Comparison of ENCODE assay signal across 29 cellular contexts in the genomic region with DNA sequence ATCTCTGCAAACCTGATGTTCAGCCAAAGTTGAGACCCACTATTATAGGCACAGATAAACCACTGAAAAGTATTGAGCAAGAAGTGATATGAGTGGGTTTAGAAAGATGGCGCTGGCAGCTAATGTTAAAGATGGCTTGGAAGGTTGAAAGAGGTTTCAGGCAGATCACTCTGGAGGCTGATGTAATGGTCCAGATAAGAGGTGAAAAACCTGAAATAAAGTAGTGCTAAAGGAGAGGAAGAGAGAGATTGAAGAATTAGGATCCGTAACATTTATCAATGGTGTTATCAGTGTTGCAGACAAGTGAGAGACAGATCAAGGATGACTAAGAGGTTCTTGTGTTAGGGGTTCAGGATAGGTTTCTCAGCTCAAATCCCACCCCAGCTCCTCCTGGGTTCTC.
"Had no signal": no experiment of that assay in that cellular context is flagged by ENCODE, and none has a peak within 500 bp of the region (broad histone marks: within the 10 kb centered on the region; RNA-seq: fewer than 3 reads in every experiment).

No MANE protein-coding gene starts in this region.

- H3K27me3 ChIP-seq: ascending aorta, MG63, SJSA1 had no signal

- H3K4me3 Mint-ChIP-seq: activated CD4-positive, alpha-beta T cell treated with anti-CD3 and anti-CD28 coated beads, Interleukin-2, amount 10 ng/mL, durations not matched to agents 24 days and 14 days; activated CD8-positive, alpha-beta T cell treated with anti-CD3 and anti-CD28 coated beads for 36 hours; activated naive CD8-positive, alpha-beta T cell treated with anti-CD3 and anti-CD28 coated beads for 36 hours; activated T-cell treated with anti-CD3 and anti-CD28 coated beads, Interleukin-2, amount 50 U/mL, for 72 hours; activated T-helper 17 cell treated with anti-CD3 and anti-CD28 coated beads, Interleukin-2, amount 50 U/mL, for 72 hours; T-helper 1 cell treated with Interleukin-12 subunit alpha and Interleukin-12 subunit beta and Interleukin-4 antibody, amounts not matched to agents 30 μg/mL and 1 μg/mL, for 36 hours; T-helper 2 cell treated with Interferon-gamma antibody and Interleukin-4, amounts not matched to agents 5 μg/mL and 100 μg/mL, for 36 hours had no signal

- H3K9me3 Mint-ChIP-seq: activated CD4-positive, alpha-beta T cell treated with anti-CD3 and anti-CD28 coated beads, Interleukin-2, amount 10 ng/mL, durations not matched to agents 24 days and 14 days; activated CD8-positive, alpha-beta T cell treated with anti-CD3 and anti-CD28 coated beads for 36 hours; activated naive CD8-positive, alpha-beta T cell treated with anti-CD3 and anti-CD28 coated beads for 36 hours; activated T-cell treated with anti-CD3 and anti-CD28 coated beads, Interleukin-2, amount 50 U/mL, for 72 hours; activated T-helper 17 cell treated with anti-CD3 and anti-CD28 coated beads, Interleukin-2, amount 50 U/mL, for 72 hours; T-helper 1 cell treated with Interleukin-12 subunit alpha and Interleukin-12 subunit beta and Interleukin-4 antibody, amounts not matched to agents 30 μg/mL and 1 μg/mL, for 36 hours; T-helper 2 cell treated with Interferon-gamma antibody and Interleukin-4, amounts not matched to agents 5 μg/mL and 100 μg/mL, for 36 hours had no signal

- FAIRE-seq: TTC549 had no signal

- H3K36me3 ChIP-seq: MG63 had no signal

- H3K27ac Mint-ChIP-seq: activated CD4-positive, alpha-beta T cell treated with anti-CD3 and anti-CD28 coated beads, Interleukin-2, amount 10 ng/mL, durations not matched to agents 24 days and 14 days; activated CD8-positive, alpha-beta T cell treated with anti-CD3 and anti-CD28 coated beads for 36 hours; activated naive CD8-positive, alpha-beta T cell treated with anti-CD3 and anti-CD28 coated beads for 36 hours; activated T-cell treated with anti-CD3 and anti-CD28 coated beads, Interleukin-2, amount 50 U/mL, for 72 hours; activated T-helper 17 cell treated with anti-CD3 and anti-CD28 coated beads, Interleukin-2, amount 50 U/mL, for 72 hours; T-helper 1 cell treated with Interleukin-12 subunit alpha and Interleukin-12 subunit beta and Interleukin-4 antibody, amounts not matched to agents 30 μg/mL and 1 μg/mL, for 36 hours; T-helper 2 cell treated with Interferon-gamma antibody and Interleukin-4, amounts not matched to agents 5 μg/mL and 100 μg/mL, for 36 hours had no signal

- DNase-seq: activated CD4-positive, alpha-beta T cell treated with anti-CD3 and anti-CD28 coated beads, Interleukin-2, amount 10 ng/mL, durations not matched to agents 24 days and 14 days; activated CD4-positive, alpha-beta T cell treated with anti-CD3 and anti-CD28 coated beads, Interleukin-2, amount 50 U/mL, for 4 hours; activated CD8-positive, alpha-beta T cell treated with anti-CD3 and anti-CD28 coated beads for 36 hours; activated effector memory CD4-positive, alpha-beta T cell treated with anti-CD3 and anti-CD28 coated beads, Interleukin-2, amount 50 U/mL, for 16 hours; activated naive CD4-positive, alpha-beta T cell; activated naive CD4-positive, alpha-beta T cell treated with anti-CD3 and anti-CD28 coated beads, Interleukin-2, amount 50 U/mL, for 16 hours; activated naive CD8-positive, alpha-beta T cell treated with anti-CD3 and anti-CD28 coated beads for 36 hours; activated T-cell treated with anti-CD3 and anti-CD28 coated beads, Interleukin-2, amount 50 U/mL, for 1 hour; activated T-cell treated with anti-CD3 and anti-CD28 coated beads, Interleukin-2, amount 50 U/mL, for 72 hours; amniotic stem cell; Kasumi-1; KG1; MG63; NCI-H1048; NCI-H1105 treated with DMSO at 0.1 percent for 48 hours; NCI-H1436; NCI-H1694; NCI-H1930; NCI-H2081 treated with DMSO at 0.1 percent for 48 hours; NCI-H226; NCI-H524 treated with DMSO at 0.1 percent for 48 hours; SHP77; SK-N-SH had no signal

- H3K9me3 ChIP-seq: ascending aorta, MG63, SJSA1, SK-N-SH had no signal

- H3K27ac ChIP-seq: ascending aorta, SJSA1 had no signal

- H3K27me3 Mint-ChIP-seq: activated CD8-positive, alpha-beta T cell treated with anti-CD3 and anti-CD28 coated beads for 36 hours; activated naive CD8-positive, alpha-beta T cell treated with anti-CD3 and anti-CD28 coated beads for 36 hours; activated T-helper 17 cell treated with anti-CD3 and anti-CD28 coated beads, Interleukin-2, amount 50 U/mL, for 72 hours had no signal

- H3K4me3 ChIP-seq: ascending aorta, MG63, SJSA1 had no signal

- H3K4me1 Mint-ChIP-seq: activated naive CD8-positive, alpha-beta T cell treated with anti-CD3 and anti-CD28 coated beads for 36 hours; activated T-helper 17 cell treated with anti-CD3 and anti-CD28 coated beads, Interleukin-2, amount 50 U/mL, for 72 hours had no signal

- H3K9ac ChIP-seq: SK-N-SH had no signal
